Comparison of ENCODE assay signal across 9 cellular contexts in the genomic region with DNA sequence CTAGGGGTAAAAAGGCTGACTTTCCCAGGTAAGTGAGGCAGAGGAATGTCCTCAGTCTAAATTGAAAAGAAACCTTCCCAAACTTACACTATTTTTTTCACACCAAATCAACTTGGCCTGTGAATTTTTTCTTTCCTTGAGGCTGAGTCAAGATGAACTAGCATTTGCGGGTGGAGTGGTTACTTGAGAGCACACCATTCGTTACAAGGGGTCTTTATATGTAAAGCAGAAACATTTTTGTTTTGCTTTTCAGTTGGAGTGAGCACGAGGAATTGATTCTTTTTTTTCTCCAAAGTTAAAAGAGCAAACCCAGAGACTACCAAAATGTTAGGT. TPM values are rescaled to one million over a fixed set of nuclear protein-coding genes. Genes with fewer than 3 reads are reported as not detected.
DNase-seq lines count a peak whose midpoint lies in the region; ATAC-seq, FAIRE-seq and TF ChIP-seq lines count a peak whose summit lies in the region.
"Had no signal": no experiment of that assay in that cellular context is flagged by ENCODE, and none has a peak within 500 bp of the region (broad histone marks: within the 10 kb centered on the region; RNA-seq: fewer than 3 reads in every experiment).

No MANE protein-coding gene starts in this region.

- H3K9me3 ChIP-seq in liver (ENCODE audit: control insufficient read depth in 4 of 4, low read length in 3 of 4) (no peaks in the 10 kb centered on the region), HepG2 (ENCODE audit: low read length) (no peaks in the 10 kb centered on the region), endodermal cell (ENCODE audit: control insufficient read depth, low read length) (no peaks in the 10 kb centered on the region), neuron (ENCODE audit: low read length) (no peaks in the 10 kb centered on the region)

- no peak overlapping the region for H3K4me2 ChIP-seq in HepG2 (ENCODE audit: low read depth, low read length)

- peak overlapping the region; percentile 62 for H3K27ac Mint-ChIP-seq in endodermal cell

- H3K27ac ChIP-seq in liver (ENCODE audit: low read depth in 1 of 2, low read length in 2 of 2) (peak overlapping the region; percentile 60 to 68), HepG2 (ENCODE audit: extremely low read length, insufficient read depth, low read length) (no peak overlapping the region), endodermal cell (ENCODE audit: low read depth, low read length) (peak overlapping the region; percentile 94)

- TF ChIP-seq CTCF in liver (IDR thresholded peaks at IDR 0.05; ENCODE audit: low read depth, low read length, missing input control): no peak
- no peak for TF ChIP-seq CTCF in HepG2 (CRISPR knock-in tag; IDR thresholded peaks at IDR 0.05)
- TF ChIP-seq CTCF in endodermal cell (conservative IDR thresholded peaks at IDR 0.05): no peak

- peaks cover 0 to 4% (median 2%) of the 10 kb centered on the region in 4 donors for H3K4me1 ChIP-seq in liver (ENCODE audit: control insufficient read depth in 4 of 4, insufficient read depth in 4 of 4, low read length in 3 of 4)
- peaks cover 38% of the 10 kb centered on the region for H3K4me1 ChIP-seq in HepG2 (ENCODE audit: insufficient read depth, low read length)
- H3K4me1 ChIP-seq in endodermal cell (ENCODE audit: control insufficient read depth, insufficient read depth, low read length): peaks cover 19% of the 10 kb centered on the region
- peaks cover 56% of the 10 kb centered on the region for H3K4me1 ChIP-seq in neuron (ENCODE audit: insufficient read depth, low read length)

- H3K9me3 Mint-ChIP-seq in endodermal cell: no peaks in the 10 kb centered on the region
- H3K9me3 Mint-ChIP-seq: CD8-positive, alpha-beta memory T cell had no signal

- intact Hi-C loops in HepG2 (cut with micrococcal nuclease; ENCODE audit: unreplicated experiment): no loop called here

- CTCF ChIA-PET in HepG2 (lab: Yijun Ruan, JAX; ENCODE audit: low intra/inter-chr PET ratio, low total read pairs): no interaction called here

- WGBS in liver: 39% methylated on average over 3 of the region's 3 CpGs
- 96% methylated on average over 3 of the region's 3 CpGs for WGBS in HepG2 (ENCODE audit: low lambda C conversion rate)
- 57 to 66% methylated on average over 2 to 3 of the region's 3 CpGs for whole genome bisulfite sequencing in endodermal cell (ENCODE audit: insufficient coverage in 1 of 2, insufficient read length in 1 of 2), 2 experiments

- no peak for TF ChIP-seq POLR2A in HepG2 (IDR thresholded peaks at IDR 0.05; ENCODE audit: insufficient read depth in 1 of 2, low read depth in 2 of 2, low read length in 2 of 2)

- peaks cover 45% of the 10 kb centered on the region for H3K79me2 ChIP-seq in HepG2 (ENCODE audit: insufficient read depth, low read length)

- H3K36me3 ChIP-seq in liver (ENCODE audit: control insufficient read depth in 4 of 4, insufficient read depth in 3 of 4, low read depth in 1 of 4, low read length in 3 of 4) (no peaks in the 10 kb centered on the region), HepG2 (replicated peaks in 1 of 2; ENCODE audit: control insufficient read depth in 1 of 2, insufficient read depth in 2 of 2, low read length in 2 of 2) (peaks cover 1 to 4% of the 10 kb centered on the region in 2 experiments; a peak in 1 of 5 replicates), endodermal cell (ENCODE audit: control insufficient read depth, insufficient read depth, low read length) (no peaks in the 10 kb centered on the region), neuron (ENCODE audit: insufficient read depth, low read length) (no peaks in the 10 kb centered on the region)

- in situ Hi-C loops in HepG2 (cut with HindIII; ENCODE audit: extremely low pct_ligation_motif_present, low pct_unique_long_range_greater_than_20kb): no loop called here

- no peak for ATAC-seq in HepG2

- H3K4me3 ChIP-seq in liver (ENCODE audit: low read depth in 1 of 3, low read length in 3 of 3) (no peak overlapping the region), HepG2 (replicated peaks in 1 of 3; ENCODE audit: insufficient read depth in 1 of 3, low read depth in 2 of 3, low read length in 3 of 3) (no peak overlapping the region), endodermal cell (ENCODE audit: low read length) (peak overlapping the region; percentile 53), neuron (ENCODE audit: low read length) (peak overlapping the region; percentile 44)

- DNase-seq in HepG2 (ENCODE audit: low spot score) (no peak), endodermal cell (no peak), LoVo (ENCODE audit: low spot score) (no peak), middle frontal gyrus (ENCODE audit: extremely low spot score, low spot score) (no peak), inferior parietal cortex (ENCODE audit: extremely low spot score) (no peak), NCI-H1092 treated with DMSO at 0.1 percent for 48 hours (lab: John Stamatoyannopoulos, UW) (no peak)

- peaks cover 27% of the 10 kb centered on the region for H3K4me1 Mint-ChIP-seq in endodermal cell

- H3K27me3 ChIP-seq in liver (ENCODE audit: control insufficient read depth in 4 of 4, insufficient read depth in 4 of 4, low read length in 3 of 4) (no peaks in the 10 kb centered on the region), HepG2 (ENCODE audit: control insufficient read depth in 1 of 2, insufficient read depth in 2 of 2, low read length in 2 of 2) (no peaks in the 10 kb centered on the region), endodermal cell (ENCODE audit: control insufficient read depth, insufficient read depth, low read length, poor library complexity, severe bottlenecking) (no peaks in the 10 kb centered on the region), neuron (ENCODE audit: insufficient read depth, low read length) (no peaks in the 10 kb centered on the region)

- H2AFZ ChIP-seq in HepG2 (ENCODE audit: low read length) (no peak overlapping the region), neuron (ENCODE audit: low read depth, low read length) (peak overlapping the region; percentile 39)

- H3K36me3 Mint-ChIP-seq in endodermal cell (ENCODE audit: low read depth): no peaks in the 10 kb centered on the region

- H3K4me3 Mint-ChIP-seq in endodermal cell: no peak overlapping the region

- POLR2A ChIA-PET in HepG2 (lab: Yijun Ruan, JAX): no interaction called here

- H3K27me3 Mint-ChIP-seq in endodermal cell (ENCODE audit: insufficient read depth): no peaks in the 10 kb centered on the region
- H3K27me3 Mint-ChIP-seq: CD8-positive, alpha-beta memory T cell had no signal

- BruUV-seq in HepG2 (replicated peaks; lab: Mats Ljungman, UMichigan): no TSS peak

- TF ChIP-seq RAD21 in liver (IDR thresholded peaks at IDR 0.05): no peak
- TF ChIP-seq RAD21 in HepG2 (CRISPR knock-in tag; IDR thresholded peaks at IDR 0.05): no peak

- peaks cover 13% of the 10 kb centered on the region for H4K20me1 ChIP-seq in HepG2 (ENCODE audit: insufficient read depth, low read length)

- no peak overlapping the region for H3K9ac ChIP-seq in liver (ENCODE audit: low read depth in 1 of 2, low read length in 2 of 2)
- H3K9ac ChIP-seq in HepG2 (ENCODE audit: insufficient read depth, low read depth, low read length): no peak overlapping the region
- peak overlapping the region; percentile 13 for H3K9ac ChIP-seq in endodermal cell (ENCODE audit: extremely low read depth, low read length, poor library complexity, severe bottlenecking)

- TF ChIP-seq EP300 in HepG2 (IDR thresholded peaks at IDR 0.05; ENCODE audit: low read depth in 2 of 2, low read length in 2 of 2) (no peak), HepG2 (CRISPR knock-in tag; IDR thresholded peaks at IDR 0.05; ENCODE audit: borderline replicate concordance) (no peak)

- no peak for FAIRE-seq in HepG2 (lab: Jason Lieb, UNC)

TF ChIP-seq in liver, 16 proteins besides CTCF, POLR2A, EP300 and RAD21 (continues in another document):
- no peak for TF ChIP-seq YY1 (IDR thresholded peaks at IDR 0.05)

TF ChIP-seq in HepG2, 621 proteins besides CTCF, POLR2A, EP300 and RAD21 (continues in another document):
- TF ChIP-seq, protein P1, sequence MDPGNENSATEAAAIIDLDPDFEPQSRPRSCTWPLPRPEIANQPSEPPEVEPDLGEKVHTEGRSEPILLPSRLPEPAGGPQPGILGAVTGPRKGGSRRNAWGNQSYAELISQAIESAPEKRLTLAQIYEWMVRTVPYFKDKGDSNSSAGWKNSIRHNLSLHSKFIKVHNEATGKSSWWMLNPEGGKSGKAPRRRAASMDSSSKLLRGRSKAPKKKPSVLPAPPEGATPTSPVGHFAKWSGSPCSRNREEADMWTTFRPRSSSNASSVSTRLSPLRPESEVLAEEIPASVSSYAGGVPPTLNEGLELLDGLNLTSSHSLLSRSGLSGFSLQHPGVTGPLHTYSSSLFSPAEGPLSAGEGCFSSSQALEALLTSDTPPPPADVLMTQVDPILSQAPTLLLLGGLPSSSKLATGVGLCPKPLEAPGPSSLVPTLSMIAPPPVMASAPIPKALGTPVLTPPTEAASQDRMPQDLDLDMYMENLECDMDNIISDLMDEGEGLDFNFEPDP (CRISPR knock-in tag; conservative IDR thresholded peaks at IDR 0.05): no peak
- no peak for TF ChIP-seq KLF9 (CRISPR knock-in tag; IDR thresholded peaks at IDR 0.05; ENCODE audit: low read depth)

RNA-seq across cellular contexts. Expression of a gene that starts 36.4 kb away (rescaled TPM):
- total RNA-seq in liver: 1 to 10 TPM; 2.1 TPM
- under 1 TPM; 0.56 to 0.69 TPM for polyA plus RNA-seq in liver
- total RNA-seq in HepG2 (2016; rRNA removed; fragmentation: Illumina TruSeq; extraction: Trizol): 2.3 and 2.9 TPM in 2 replicates
- total RNA-seq in HepG2 (2016; cell fraction: cytosol; rRNA removed; fragmentation: Illumina TruSeq; extraction: Trizol; ENCODE audit: low read depth): 1.6 and 1.8 TPM in 2 replicates
- 2.0 and 2.5 TPM in 2 replicates for total RNA-seq in HepG2 (2016; cell fraction: insoluble cytoplasmic fraction; rRNA removed; fragmentation: Illumina TruSeq; extraction: Trizol)
- 1.9 and 2.0 TPM in 2 replicates for total RNA-seq in HepG2 (2016; cell fraction: membrane; rRNA removed; fragmentation: Illumina TruSeq; extraction: Trizol)
- total RNA-seq in HepG2 (2016; cell fraction: nucleus; rRNA removed; fragmentation: Illumina TruSeq; extraction: Trizol): 5.7 and 6.2 TPM in 2 replicates
- 22.2 and 25.9 TPM in 2 replicates for polyA plus RNA-seq in HepG2 (2011; rRNA removed)
- polyA plus RNA-seq in HepG2 (2011; cell fraction: cytosol; rRNA removed): 21.7 and 21.8 TPM in 2 replicates
- 16.4 and 23.7 TPM in 2 replicates for polyA plus RNA-seq in HepG2 (2011; cell fraction: nucleus; rRNA removed)
- polyA plus RNA-seq in HepG2 (2012): 9.1 and 11.7 TPM in 2 replicates
- 0.03 and 0.08 TPM in 2 replicates for polyA plus RNA-seq in HepG2 (2016; cell fraction: cytosol; fragmentation: Illumina TruSeq; extraction: Trizol; ENCODE audit: low read depth)
- polyA plus RNA-seq in HepG2 (2016; cell fraction: insoluble cytoplasmic fraction; fragmentation: Illumina TruSeq; extraction: Trizol; ENCODE audit: low read depth): 3.0 and 3.2 TPM in 2 replicates
- 0.23 TPM in 2 replicates for polyA plus RNA-seq in HepG2 (2016; cell fraction: membrane; fragmentation: Illumina TruSeq; extraction: Trizol; ENCODE audit: low read depth)
- 2.7 and 3.2 TPM in 2 replicates for polyA plus RNA-seq in HepG2 (2016; cell fraction: nucleus; fragmentation: Illumina TruSeq; extraction: Trizol; ENCODE audit: insufficient read depth, low read depth)
- 2.5 and 40.0 TPM in 2 replicates for polyA minus RNA-seq in HepG2 (2011; rRNA and poly(A)+ RNA removed; ENCODE audit: low replicate concordance)
- 21.3 and 22.0 TPM in 2 replicates for polyA minus RNA-seq in HepG2 (2011; cell fraction: cytosol; rRNA and poly(A)+ RNA removed)
- 70.5 and 75.7 TPM in 2 replicates for polyA minus RNA-seq in HepG2 (2011; cell fraction: nucleus; rRNA and poly(A)+ RNA removed)
- total RNA-seq in endodermal cell: 1 to 10 TPM; 6.6 to 8.0 TPM
- polyA plus RNA-seq in endodermal cell (2013, experiment 1 of 2): 16.1 TPM
- polyA plus RNA-seq in endodermal cell (2013, experiment 2 of 2): 18.3 TPM

Comparison
In these comparisons a context has a peak if more than half of its experiments do, and no peak if none do; other contexts are left out.
1. H3K4me3 ChIP-seq: peak in endodermal cell (single experiment) and neuron (single experiment); none in liver (0 of 3) and HepG2 (0 of 3).